Comparison of ENCODE assay signal across 9 cellular contexts in genomic region chr5:159316519-159317383, GRCh38. TPM values are rescaled to one million over a fixed set of nuclear protein-coding genes. Genes with fewer than 3 reads are reported as not detected.
DNase-seq lines count a peak whose midpoint lies in the region; ATAC-seq and TF ChIP-seq lines count a peak whose summit lies in the region.
"Had no signal": no experiment of that assay in that cellular context is flagged by ENCODE, and none has a peak within 500 bp of the region (broad histone marks: within the 10 kb centered on the region; RNA-seq: fewer than 3 reads in every experiment).

No MANE protein-coding gene starts in this region.

- no peak overlapping the region for H2BK120ac ChIP-seq in mesendoderm (ENCODE audit: low read depth, low read length)

- H3K36me3 ChIP-seq in mesendoderm (ENCODE audit: control insufficient read depth, insufficient read depth, low read length): no peaks in the 10 kb centered on the region

- ATAC-seq in activated naive CD8-positive, alpha-beta T cell treated with anti-CD3 and anti-CD28 coated beads, Interleukin-2, amount 10 ng/mL, durations not matched to agents 7 days and 5 days (ENCODE audit: low read depth): peak; percentile 87
- no peak for ATAC-seq in HG03039 (IDR thresholded peaks at IDR 0.05; ENCODE audit: unreplicated experiment)

- H3K27ac Mint-ChIP-seq in activated naive CD8-positive, alpha-beta T cell treated with anti-CD3 and anti-CD28 coated beads, Interleukin-2, amount 10 ng/mL, durations not matched to agents 7 days and 5 days: no peak overlapping the region
- H3K27ac Mint-ChIP-seq in activated naive CD8-positive, alpha-beta T cell treated with anti-CD3 and anti-CD28 coated beads for 36 hours: no peak overlapping the region
- no peak overlapping the region for H3K27ac Mint-ChIP-seq in chondrocyte (ENCODE audit: unreplicated experiment)

- H3K4me3 Mint-ChIP-seq in activated naive CD8-positive, alpha-beta T cell treated with anti-CD3 and anti-CD28 coated beads, Interleukin-2, amount 10 ng/mL, durations not matched to agents 7 days and 5 days: no peak overlapping the region
- H3K4me3 Mint-ChIP-seq in activated naive CD8-positive, alpha-beta T cell treated with anti-CD3 and anti-CD28 coated beads for 36 hours: no peak overlapping the region
- no peak overlapping the region for H3K4me3 Mint-ChIP-seq in chondrocyte (ENCODE audit: unreplicated experiment)

- no peaks in the 10 kb centered on the region for H3K36me3 Mint-ChIP-seq in activated naive CD8-positive, alpha-beta T cell treated with anti-CD3 and anti-CD28 coated beads, Interleukin-2, amount 10 ng/mL, durations not matched to agents 7 days and 5 days
- H3K36me3 Mint-ChIP-seq in activated naive CD8-positive, alpha-beta T cell treated with anti-CD3 and anti-CD28 coated beads for 36 hours: no peaks in the 10 kb centered on the region
- H3K36me3 Mint-ChIP-seq in chondrocyte (ENCODE audit: low read depth): no peaks in the 10 kb centered on the region

- no peak overlapping the region for H3K27ac ChIP-seq in mesendoderm (ENCODE audit: low read depth, low read length)

- DNase-seq in activated naive CD8-positive, alpha-beta T cell treated with anti-CD3 and anti-CD28 coated beads, Interleukin-2, amount 10 ng/mL, durations not matched to agents 7 days and 5 days: no peak
- DNase-seq in activated naive CD8-positive, alpha-beta T cell treated with anti-CD3 and anti-CD28 coated beads for 36 hours: no peak
- peak; percentile 50 for DNase-seq in HT-29 (ENCODE audit: low spot score)
- peak; percentile 34 for DNase-seq in SKM-1 treated with dmso at 0.1 percent for 144 hours (lab: John Stamatoyannopoulos, UW; ENCODE audit: unreplicated experiment)
- no peak for DNase-seq in chondrocyte (ENCODE audit: low spot score)
- DNase-seq in mesendoderm: peak; percentile 69
- DNase-seq in ureter (ENCODE audit: low spot score): peak; percentile 49

- no peak overlapping the region for H3K56ac ChIP-seq in mesendoderm (ENCODE audit: low read length)

- no peaks in the 10 kb centered on the region for H3K9me3 Mint-ChIP-seq in activated naive CD8-positive, alpha-beta T cell treated with anti-CD3 and anti-CD28 coated beads, Interleukin-2, amount 10 ng/mL, durations not matched to agents 7 days and 5 days
- H3K9me3 Mint-ChIP-seq in activated naive CD8-positive, alpha-beta T cell treated with anti-CD3 and anti-CD28 coated beads for 36 hours: no peaks in the 10 kb centered on the region
- H3K9me3 Mint-ChIP-seq in chondrocyte (ENCODE audit: low read depth): no peaks in the 10 kb centered on the region

- H3K9ac ChIP-seq in mesendoderm (ENCODE audit: low read length): no peak overlapping the region

- peaks cover 2% of the 10 kb centered on the region for H3K4me1 Mint-ChIP-seq in activated naive CD8-positive, alpha-beta T cell treated with anti-CD3 and anti-CD28 coated beads, Interleukin-2, amount 10 ng/mL, durations not matched to agents 7 days and 5 days
- H3K4me1 Mint-ChIP-seq in activated naive CD8-positive, alpha-beta T cell treated with anti-CD3 and anti-CD28 coated beads for 36 hours: no peaks in the 10 kb centered on the region
- no peaks in the 10 kb centered on the region for H3K4me1 Mint-ChIP-seq in chondrocyte (ENCODE audit: low read depth)

- H3K4me1 ChIP-seq in mesendoderm (ENCODE audit: control insufficient read depth, low read depth, low read length): no peaks in the 10 kb centered on the region

- H3K4me3 ChIP-seq in mesendoderm (ENCODE audit: low read length): no peak overlapping the region

- H3K23ac ChIP-seq in mesendoderm (ENCODE audit: low read length): no peak overlapping the region

- no peak overlapping the region for H2BK5ac ChIP-seq in mesendoderm (ENCODE audit: low read length)

- no peak overlapping the region for H2BK15ac ChIP-seq in mesendoderm (replicated peaks; ENCODE audit: low read depth)

- H3K4me2 ChIP-seq in mesendoderm (ENCODE audit: low read length): no peak overlapping the region

- H3K27me3 ChIP-seq in mesendoderm (ENCODE audit: insufficient read depth, low read length, poor library complexity): no peaks in the 10 kb centered on the region

- H3K4ac ChIP-seq in mesendoderm (ENCODE audit: low read depth, low read length): no peak overlapping the region

- no CpG with 5 or more reads among the region's 9 CpGs for WGBS in mesendoderm (ENCODE audit: extremely low coverage, insufficient coverage, low lambda C conversion rate)

- H3K27me3 Mint-ChIP-seq in activated naive CD8-positive, alpha-beta T cell treated with anti-CD3 and anti-CD28 coated beads, Interleukin-2, amount 10 ng/mL, durations not matched to agents 7 days and 5 days: peaks cover 17% of the 10 kb centered on the region
- H3K27me3 Mint-ChIP-seq in activated naive CD8-positive, alpha-beta T cell treated with anti-CD3 and anti-CD28 coated beads for 36 hours: peaks cover 8% of the 10 kb centered on the region
- H3K27me3 Mint-ChIP-seq in chondrocyte (ENCODE audit: low read depth): peaks cover 33% of the 10 kb centered on the region

- no peaks in the 10 kb centered on the region for H3K79me1 ChIP-seq in mesendoderm (ENCODE audit: low read length)

- H3K79me2 ChIP-seq in mesendoderm (ENCODE audit: control insufficient read depth, insufficient read depth, low read length): no peaks in the 10 kb centered on the region

- peak; percentile 85 for TF ChIP-seq CTCF in chondrocyte (IDR thresholded peaks at IDR 0.05)

- H4K8ac ChIP-seq in mesendoderm (ENCODE audit: low read depth, low read length): no peak overlapping the region

- POLR2A ChIA-PET in activated naive CD8-positive, alpha-beta T cell treated with anti-CD3 and anti-CD28 coated beads, Interleukin-2, amount 10 ng/mL, durations not matched to agents 7 days and 5 days (lab: Charles Lee): no interaction called here

- H2AK5ac ChIP-seq in mesendoderm (ENCODE audit: low read length): no peak overlapping the region

- no peak overlapping the region for H4K5ac ChIP-seq in mesendoderm (ENCODE audit: low read length)

- no peak overlapping the region for H3K18ac ChIP-seq in mesendoderm (ENCODE audit: low read length)

RNA-seq across cellular contexts. Expression of gene IL12B, which starts 13.5 kb away (rescaled TPM):
- not detected for total RNA-seq in activated naive CD8-positive, alpha-beta T cell treated with anti-CD3 and anti-CD28 coated beads, Interleukin-2, amount 10 ng/mL, durations not matched to agents 7 days and 5 days
- total RNA-seq in activated naive CD8-positive, alpha-beta T cell treated with anti-CD3 and anti-CD28 coated beads for 36 hours: not detected
- total RNA-seq in HT-29 (2014; rRNA removed; shearing (Covaris generic)): not detected in 2 replicates
- total RNA-seq in chondrocyte: not detected in 3 replicates
- 0.01 TPM for polyA plus RNA-seq in mesendoderm (2013, experiment 1 of 2)
- 0.03 TPM for polyA plus RNA-seq in mesendoderm (2013, experiment 2 of 2)
- not detected for total RNA-seq in ureter
- polyA plus RNA-seq: esophagus had no signal

RNA-seq across cellular contexts. Expression of gene UBLCP1, which starts 53.7 kb away (rescaled TPM):
- 10 to 100 TPM; 28.7 to 30.8 TPM for total RNA-seq in activated naive CD8-positive, alpha-beta T cell treated with anti-CD3 and anti-CD28 coated beads, Interleukin-2, amount 10 ng/mL, durations not matched to agents 7 days and 5 days
- total RNA-seq in activated naive CD8-positive, alpha-beta T cell treated with anti-CD3 and anti-CD28 coated beads for 36 hours: 10 to 100 TPM; 40.4 to 42.3 TPM
- 3.2 and 3.7 TPM in 2 replicates for total RNA-seq in HT-29 (2014; rRNA removed; shearing (Covaris generic))
- 31.7 to 35.5 TPM (median 33.2 TPM) in 3 replicates for total RNA-seq in chondrocyte
- polyA plus RNA-seq in mesendoderm (2013, experiment 1 of 2): 52.4 TPM
- 54.1 TPM for polyA plus RNA-seq in mesendoderm (2013, experiment 2 of 2)
- 28.9 TPM for total RNA-seq in ureter

Comparison
In these comparisons a context has a peak if more than half of its experiments do, and no peak if none do; other contexts are left out.
1. DNase-seq: peak in HT-29 (single experiment), SKM-1 treated with dmso at 0.1 percent for 144 hours (single experiment), mesendoderm (single experiment) and ureter (single experiment); none in activated naive CD8-positive, alpha-beta T cell treated with anti-CD3 and anti-CD28 coated beads, Interleukin-2, amount 10 ng/mL, durations not matched to agents 7 days and 5 days (single experiment), activated naive CD8-positive, alpha-beta T cell treated with anti-CD3 and anti-CD28 coated beads for 36 hours (single experiment) and chondrocyte (single experiment).